Comparison of ENCODE assay signal across 11 cellular contexts in genomic region chr2:32425719-32426141, GRCh38.
DNase-seq lines count a peak whose midpoint lies in the region; ATAC-seq and TF ChIP-seq lines count a peak whose summit lies in the region.
"Had no signal": no experiment of that assay in that cellular context is flagged by ENCODE, and none has a peak within 500 bp of the region (broad histone marks: within the 10 kb centered on the region; RNA-seq: fewer than 3 reads in every experiment).

No MANE protein-coding gene starts in this region.

- no peaks in the 10 kb centered on the region for H3K27me3 Mint-ChIP-seq in activated CD4-positive, alpha-beta T cell treated with anti-CD3 and anti-CD28 coated beads for 36 hours
- H3K27me3 Mint-ChIP-seq in activated CD4-positive, alpha-beta T cell treated with anti-CD3 and anti-CD28 coated beads, Interleukin-2, amount 10 ng/mL, durations not matched to agents 24 days and 14 days = no peaks in the 10 kb centered on the region

- H3K4me3 ChIP-seq in SJSA1 = no peak overlapping the region
- H3K4me3 ChIP-seq in fibroblast of pulmonary artery (replicated peaks; ENCODE audit: low read depth, low read length) = no peak overlapping the region
- H3K4me3 ChIP-seq in gastrocnemius medialis = peak overlapping the region in 1 of 4 donors; percentile 14
- no peak overlapping the region for H3K4me3 ChIP-seq in ovary
- H3K4me3 ChIP-seq: lower lobe of right lung had no signal

- peak overlapping the region; percentile 5 for H3K27ac Mint-ChIP-seq in activated CD4-positive, alpha-beta T cell treated with anti-CD3 and anti-CD28 coated beads for 36 hours
- no peak overlapping the region for H3K27ac Mint-ChIP-seq in activated CD4-positive, alpha-beta T cell treated with anti-CD3 and anti-CD28 coated beads, Interleukin-2, amount 10 ng/mL, durations not matched to agents 24 days and 14 days

- H3K27me3 ChIP-seq in SJSA1 (replicated peaks) (no peaks in the 10 kb centered on the region), gastrocnemius medialis (no peaks in the 10 kb centered on the region), ovary (no peaks in the 10 kb centered on the region)

- TF ChIP-seq POLR2A in gastrocnemius medialis (IDR thresholded peaks at IDR 0.05) (no peak), ovary (IDR thresholded peaks at IDR 0.05) (no peak)

- peaks cover 4% of the 10 kb centered on the region; the same call in 1 of the 2 replicates for H3K36me3 ChIP-seq in SJSA1
- no peaks in the 10 kb centered on the region for H3K36me3 ChIP-seq in gastrocnemius medialis
- H3K36me3 ChIP-seq in ovary = no peaks in the 10 kb centered on the region

- POLR2A ChIA-PET in activated CD4-positive, alpha-beta T cell treated with anti-CD3 and anti-CD28 coated beads for 36 hours (lab: Charles Lee) = no interaction called here

- in situ Hi-C loops in gastrocnemius medialis (cut with MboI; ENCODE audit: low sequenced_read_pairs in 4 of 4) = no loop called here

- intact Hi-C loops in activated CD4-positive, alpha-beta T cell treated with anti-CD3 and anti-CD28 coated beads for 36 hours (cut with DNase I, micrococcal nuclease) = no loop called here
- intact Hi-C loops in activated CD4-positive, alpha-beta T cell treated with anti-CD3 and anti-CD28 coated beads, Interleukin-2, amount 10 ng/mL, durations not matched to agents 24 days and 14 days (cut with micrococcal nuclease) = no loop called here
- intact Hi-C loops in gastrocnemius medialis (cut with DNase I; ENCODE audit: low total_unique reads) (loop anchor here (5.0 kb wide), 1 partner anchor 37 kb away; no protein-coding TSS in a partner anchor), ovary (cut with DNase I) (no loop called here)

- CTCF ChIA-PET in activated CD4-positive, alpha-beta T cell treated with anti-CD3 and anti-CD28 coated beads for 36 hours (lab: Charles Lee) = no interaction called here

- peak overlapping the region; percentile 66 for H3K27ac ChIP-seq in SJSA1
- H3K27ac ChIP-seq in gastrocnemius medialis = peak overlapping the region; percentile 45 to 72 (median 64)
- H3K27ac ChIP-seq in ovary = no peak overlapping the region
- H3K27ac ChIP-seq: lower lobe of right lung had no signal

- H3K4me1 ChIP-seq in SJSA1 (replicated peaks) (peaks cover 41% of the 10 kb centered on the region), gastrocnemius medialis (peaks cover 41 to 56% of the 10 kb centered on the region in 2 donors), ovary (ENCODE audit: insufficient read depth) (peaks cover 5% of the 10 kb centered on the region)

- peaks cover 25% of the 10 kb centered on the region for H3K36me3 Mint-ChIP-seq in activated CD4-positive, alpha-beta T cell treated with anti-CD3 and anti-CD28 coated beads for 36 hours (ENCODE audit: low read depth)
- H3K36me3 Mint-ChIP-seq in activated CD4-positive, alpha-beta T cell treated with anti-CD3 and anti-CD28 coated beads, Interleukin-2, amount 10 ng/mL, durations not matched to agents 24 days and 14 days (ENCODE audit: low read depth) = peaks cover 33% of the 10 kb centered on the region

- no peak overlapping the region for H3K4me3 Mint-ChIP-seq in activated CD4-positive, alpha-beta T cell treated with anti-CD3 and anti-CD28 coated beads for 36 hours
- no peak overlapping the region for H3K4me3 Mint-ChIP-seq in activated CD4-positive, alpha-beta T cell treated with anti-CD3 and anti-CD28 coated beads, Interleukin-2, amount 10 ng/mL, durations not matched to agents 24 days and 14 days

- TF ChIP-seq CTCF in fibroblast of pulmonary artery (IDR thresholded peaks at IDR 0.05; ENCODE audit: low read length, missing control alignments) = no peak
- no peak for TF ChIP-seq CTCF in gastrocnemius medialis (IDR thresholded peaks at IDR 0.05 in 4 of 5, conservative IDR thresholded peaks at IDR 0.05 in 1 of 5)
- TF ChIP-seq CTCF in ovary (IDR thresholded peaks at IDR 0.05) = no peak

- no peaks in the 10 kb centered on the region for H3K9me3 Mint-ChIP-seq in activated CD4-positive, alpha-beta T cell treated with anti-CD3 and anti-CD28 coated beads for 36 hours (ENCODE audit: low read depth)
- H3K9me3 Mint-ChIP-seq in activated CD4-positive, alpha-beta T cell treated with anti-CD3 and anti-CD28 coated beads, Interleukin-2, amount 10 ng/mL, durations not matched to agents 24 days and 14 days = no peaks in the 10 kb centered on the region

- no peaks in the 10 kb centered on the region for H3K9me3 ChIP-seq in SJSA1 (replicated peaks)
- no peaks in the 10 kb centered on the region for H3K9me3 ChIP-seq in gastrocnemius medialis
- H3K9me3 ChIP-seq in ovary = no peaks in the 10 kb centered on the region
- H3K9me3 ChIP-seq: lower lobe of right lung had no signal

- peaks cover 50% of the 10 kb centered on the region for H3K4me1 Mint-ChIP-seq in activated CD4-positive, alpha-beta T cell treated with anti-CD3 and anti-CD28 coated beads for 36 hours
- H3K4me1 Mint-ChIP-seq in activated CD4-positive, alpha-beta T cell treated with anti-CD3 and anti-CD28 coated beads, Interleukin-2, amount 10 ng/mL, durations not matched to agents 24 days and 14 days = peaks cover 29% of the 10 kb centered on the region

- WGBS in ovary, 3 donors = 60 to 70% (median 69%) methylated on average over 2 of the region's 2 CpGs

- no peak for ATAC-seq in activated CD4-positive, alpha-beta T cell treated with anti-CD3 and anti-CD28 coated beads for 36 hours
- ATAC-seq in gastrocnemius medialis = peak; percentile 42 to 84
- ATAC-seq: lower lobe of right lung had no signal

- no peak for DNase-seq in activated CD4-positive, alpha-beta T cell treated with anti-CD3 and anti-CD28 coated beads for 36 hours
- DNase-seq in activated CD4-positive, alpha-beta T cell treated with anti-CD3 and anti-CD28 coated beads, Interleukin-2, amount 10 ng/mL, durations not matched to agents 24 days and 14 days = no peak
- DNase-seq in SJSA1 (ENCODE audit: low read depth in 1 of 2, low spot score in 2 of 2) (peak in 1 of 2 experiments; percentile 62), fibroblast of pulmonary artery (ENCODE audit: low read depth) (peak; percentile 41), gastrocnemius medialis (no peak), NAMALWA (ENCODE audit: low spot score) (no peak), ovary (no peak)
- DNase-seq in activated CD4-positive, alpha-beta T cell treated with anti-CD3 and anti-CD28 coated beads for 4 hours = no peak
- DNase-seq: Karpas-422, lower lobe of right lung, NCI-H524 treated with DMSO at 0.1 percent for 48 hours had no signal

- TF ChIP-seq EP300 in ovary (IDR thresholded peaks at IDR 0.05) = no peak

Comparison
In these comparisons a context has a peak if more than half of its experiments do, and no peak if none do; other contexts are left out.
1. H3K27ac ChIP-seq: peak in SJSA1 (single experiment) and gastrocnemius medialis (4 of 4); none in ovary (0 of 2).